Comparison of ENCODE assay signal across 13 cellular contexts in genomic region chr10:89416465-89416864, GRCh38. TPM values are rescaled to one million over a fixed set of nuclear protein-coding genes. Genes with fewer than 3 reads are reported as not detected.
DNase-seq lines count a peak whose midpoint lies in the region; ATAC-seq and TF ChIP-seq lines count a peak whose summit lies in the region.
"Had no signal": no experiment of that assay in that cellular context is flagged by ENCODE, and none has a peak within 500 bp of the region (broad histone marks: within the 10 kb centered on the region; RNA-seq: fewer than 3 reads in every experiment).

No MANE protein-coding gene starts in this region.

- H3K36me3 Mint-ChIP-seq in activated naive CD4-positive, alpha-beta T cell treated with anti-CD3 and anti-CD28 coated beads, Interleukin-2, amount 10 ng/mL, durations not matched to agents 7 days and 5 days = peaks cover 44% of the 10 kb centered on the region
- H3K36me3 Mint-ChIP-seq in activated B cell treated with CpG ODN at 0.5 μM for 24 hours (ENCODE audit: low read depth) (peaks cover 45% of the 10 kb centered on the region), glutamatergic neuron (ENCODE audit: unreplicated experiment) (no peaks in the 10 kb centered on the region)
- peaks cover 13 to 36% of the 10 kb centered on the region in 2 donors for H3K36me3 Mint-ChIP-seq in stimulated activated naive B cell treated with anti-CD40 and anti-IgM and Interleukin-4, amounts not matched to agents 10 μg/mL and 1 μg/mL and 100 μg/mL, for 72 hours

- intact Hi-C loops in activated B cell treated with CpG ODN at 0.5 μM for 24 hours (cut with micrococcal nuclease) = loop anchor here (5.0 to 10.0 kb wide), 4 partner anchors 424 to 1441 kb away; partner anchors contain the start of genes FAS, HTR7 and STAMBPL1

- no peak overlapping the region for H3K27ac Mint-ChIP-seq in activated naive CD4-positive, alpha-beta T cell treated with anti-CD3 and anti-CD28 coated beads, Interleukin-2, amount 10 ng/mL, durations not matched to agents 7 days and 5 days
- H3K27ac Mint-ChIP-seq in activated B cell treated with CpG ODN at 0.5 μM for 24 hours (peak overlapping the region; percentile 99), glutamatergic neuron (ENCODE audit: unreplicated experiment) (no peak overlapping the region)
- H3K27ac Mint-ChIP-seq in stimulated activated naive B cell treated with anti-CD40 and anti-IgM and Interleukin-4, amounts not matched to agents 10 μg/mL and 1 μg/mL and 100 μg/mL, for 72 hours = peak overlapping the region; percentile 57

- CTCF ChIA-PET in activated naive CD4-positive, alpha-beta T cell treated with anti-CD3 and anti-CD28 coated beads, Interleukin-2, amount 10 ng/mL, durations not matched to agents 7 days and 5 days (lab: Charles Lee) = interaction anchor here (0.6 to 1.1 kb wide), 3 partner anchors 24 to 198 kb away, joined by 3 to 4 read pairs (median 3); partner anchors contain the start of genes IFIT1 and IFIT2
- CTCF ChIA-PET in activated B cell treated with CpG ODN at 0.5 μM for 24 hours (lab: Charles Lee) = no interaction called here

- TF ChIP-seq CTCF in activated B cell treated with CpG ODN at 0.5 μM for 24 hours (IDR thresholded peaks at IDR 0.05) (no peak), glutamatergic neuron (IDR thresholded peaks at IDR 0.05; ENCODE audit: partially characterized antibody, unreplicated experiment) (no peak)

- peak overlapping the region; percentile 88 for H3K4me3 Mint-ChIP-seq in activated naive CD4-positive, alpha-beta T cell treated with anti-CD3 and anti-CD28 coated beads, Interleukin-2, amount 10 ng/mL, durations not matched to agents 7 days and 5 days
- H3K4me3 Mint-ChIP-seq in activated B cell treated with CpG ODN at 0.5 μM for 24 hours (peak overlapping the region; percentile 94), glutamatergic neuron (ENCODE audit: unreplicated experiment) (peak overlapping the region; percentile 30)
- H3K4me3 Mint-ChIP-seq in stimulated activated naive B cell treated with anti-CD40 and anti-IgM and Interleukin-4, amounts not matched to agents 10 μg/mL and 1 μg/mL and 100 μg/mL, for 72 hours = peak overlapping the region; percentile 45 to 89

- POLR2A ChIA-PET in activated B cell treated with CpG ODN at 0.5 μM for 24 hours (lab: Charles Lee) = no interaction called here

- DNase-seq in activated naive CD4-positive, alpha-beta T cell treated with anti-CD3 and anti-CD28 coated beads, Interleukin-2, amount 10 ng/mL, durations not matched to agents 7 days and 5 days = no peak
- DNase-seq in activated naive CD4-positive, alpha-beta T cell (lab: John Stamatoyannopoulos, UW) = no peak
- DNase-seq in activated B cell treated with CpG ODN at 0.5 μM for 24 hours (no peak), glutamatergic neuron (no peak), NCI-H345 treated with DMSO at 0.1 percent for 48 hours (lab: John Stamatoyannopoulos, UW; ENCODE audit: unreplicated experiment) (no peak), NCI-H526 treated with DMSO at 0.1 percent for 48 hours (lab: John Stamatoyannopoulos, UW) (no peak)
- no peak for DNase-seq in stimulated activated naive B cell treated with anti-CD40 and anti-IgM and Interleukin-4, amounts not matched to agents 10 μg/mL and 1 μg/mL and 100 μg/mL, for 72 hours
- DNase-seq: activated CD4-positive, alpha-beta T cell treated with anti-CD3 and anti-CD28 coated beads, Interleukin-2, amount 50 U/mL, for 48 hours; colonic mucosa; DMS79; NCI-H187 treated with DMSO at 0.1 percent for 48 hours had no signal

- H3K27me3 Mint-ChIP-seq in activated naive CD4-positive, alpha-beta T cell treated with anti-CD3 and anti-CD28 coated beads, Interleukin-2, amount 10 ng/mL, durations not matched to agents 7 days and 5 days = no peaks in the 10 kb centered on the region
- H3K27me3 Mint-ChIP-seq in activated B cell treated with CpG ODN at 0.5 μM for 24 hours (no peaks in the 10 kb centered on the region), glutamatergic neuron (ENCODE audit: unreplicated experiment) (peaks cover 11% of the 10 kb centered on the region)
- H3K27me3 Mint-ChIP-seq in stimulated activated naive B cell treated with anti-CD40 and anti-IgM and Interleukin-4, amounts not matched to agents 10 μg/mL and 1 μg/mL and 100 μg/mL, for 72 hours = no peaks in the 10 kb centered on the region

- ATAC-seq in activated B cell treated with CpG ODN at 0.5 μM for 24 hours (ENCODE audit: low read depth) (no peak), HG03025 (IDR thresholded peaks at IDR 0.05; ENCODE audit: low FRiP score, unreplicated experiment) (no peak)
- no peak for ATAC-seq in stimulated activated naive B cell treated with anti-CD40 and anti-IgM and Interleukin-4, amounts not matched to agents 10 μg/mL and 1 μg/mL and 100 μg/mL, for 72 hours (replicated peaks)

- H3K4me1 Mint-ChIP-seq in activated naive CD4-positive, alpha-beta T cell treated with anti-CD3 and anti-CD28 coated beads, Interleukin-2, amount 10 ng/mL, durations not matched to agents 7 days and 5 days = peaks cover 61% of the 10 kb centered on the region
- peaks cover 61% of the 10 kb centered on the region for H3K4me1 Mint-ChIP-seq in activated B cell treated with CpG ODN at 0.5 μM for 24 hours
- peaks cover 7% of the 10 kb centered on the region for H3K4me1 Mint-ChIP-seq in glutamatergic neuron (ENCODE audit: low read depth, unreplicated experiment)
- H3K4me1 Mint-ChIP-seq in stimulated activated naive B cell treated with anti-CD40 and anti-IgM and Interleukin-4, amounts not matched to agents 10 μg/mL and 1 μg/mL and 100 μg/mL, for 72 hours = peaks cover 24 to 37% of the 10 kb centered on the region in 2 donors

- peaks cover 11% of the 10 kb centered on the region for H3K9me3 Mint-ChIP-seq in activated naive CD4-positive, alpha-beta T cell treated with anti-CD3 and anti-CD28 coated beads, Interleukin-2, amount 10 ng/mL, durations not matched to agents 7 days and 5 days
- H3K9me3 Mint-ChIP-seq in activated B cell treated with CpG ODN at 0.5 μM for 24 hours (peaks cover 2% of the 10 kb centered on the region), glutamatergic neuron (ENCODE audit: unreplicated experiment) (peaks cover 7% of the 10 kb centered on the region)
- peaks cover 0 to 3% of the 10 kb centered on the region in 2 donors for H3K9me3 Mint-ChIP-seq in stimulated activated naive B cell treated with anti-CD40 and anti-IgM and Interleukin-4, amounts not matched to agents 10 μg/mL and 1 μg/mL and 100 μg/mL, for 72 hours

RNA-seq across cellular contexts. Expression of gene IFIT5, which starts 2.1 kb away (rescaled TPM):
- 20.0 and 21.3 TPM in 2 replicates for total RNA-seq in activated B cell treated with CpG ODN at 0.5 μM for 24 hours
- total RNA-seq in glutamatergic neuron (ENCODE audit: unreplicated experiment) = 5.1 TPM

RNA-seq across cellular contexts. Expression of gene IFIT1, which starts 24.0 kb away (rescaled TPM):
- 0.95 and 1.3 TPM in 2 replicates for total RNA-seq in activated B cell treated with CpG ODN at 0.5 μM for 24 hours
- not detected for total RNA-seq in glutamatergic neuron (ENCODE audit: unreplicated experiment)

RNA-seq across cellular contexts. Expression of gene IFIT1B, which starts 38.6 kb away (rescaled TPM):
- total RNA-seq in activated B cell treated with CpG ODN at 0.5 μM for 24 hours = not detected in 2 replicates
- not detected for total RNA-seq in glutamatergic neuron (ENCODE audit: unreplicated experiment)
- total RNA-seq: colonic mucosa, pulmonary artery endothelial cell had no signal

Comparison
In these comparisons a context has a peak if more than half of its experiments do, and no peak if none do; other contexts are left out.
1. H3K27ac Mint-ChIP-seq: peak in activated B cell treated with CpG ODN at 0.5 μM for 24 hours (single experiment) and stimulated activated naive B cell treated with anti-CD40 and anti-IgM and Interleukin-4, amounts not matched to agents 10 μg/mL and 1 μg/mL and 100 μg/mL, for 72 hours (single experiment); none in activated naive CD4-positive, alpha-beta T cell treated with anti-CD3 and anti-CD28 coated beads, Interleukin-2, amount 10 ng/mL, durations not matched to agents 7 days and 5 days (single experiment) and glutamatergic neuron (single experiment).
2. H3K4me3 Mint-ChIP-seq: peak in every context shown above with its lines; median percentile 94 in activated B cell treated with CpG ODN at 0.5 μM for 24 hours; 88 in activated naive CD4-positive, alpha-beta T cell treated with anti-CD3 and anti-CD28 coated beads, Interleukin-2, amount 10 ng/mL, durations not matched to agents 7 days and 5 days; 67 in stimulated activated naive B cell treated with anti-CD40 and anti-IgM and Interleukin-4, amounts not matched to agents 10 μg/mL and 1 μg/mL and 100 μg/mL, for 72 hours; 30 in glutamatergic neuron.